In the genomic region with DNA sequence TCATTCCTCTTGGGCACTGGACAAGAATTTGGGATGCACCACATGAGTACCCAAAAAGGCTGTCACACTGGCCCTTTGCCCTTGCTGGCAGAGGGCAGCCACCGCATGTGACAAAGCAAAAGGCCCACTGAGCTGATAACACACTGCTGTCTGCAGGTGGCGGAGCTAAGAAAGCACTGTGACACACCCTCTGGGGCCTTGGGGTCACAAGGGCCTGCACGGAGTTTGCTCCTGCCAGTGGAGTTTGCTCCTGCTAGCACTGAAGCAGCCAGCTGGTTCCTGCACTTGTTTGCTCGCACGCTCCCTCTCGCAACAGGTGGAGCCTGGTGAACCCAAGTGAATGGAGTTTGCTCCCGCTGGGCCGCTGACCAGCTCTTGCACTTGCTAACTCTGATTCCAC, we compare ENCODE assay signal across 21 cellular contexts.
DNase-seq lines count a peak whose midpoint lies in the region; ATAC-seq, FAIRE-seq and TF ChIP-seq lines count a peak whose summit lies in the region.
"Had no signal": no experiment of that assay in that cellular context is flagged by ENCODE, and none has a peak within 500 bp of the region (broad histone marks: within the 10 kb centered on the region; RNA-seq: fewer than 3 reads in every experiment).

No MANE protein-coding gene starts in this region.

- no peak for TF ChIP-seq CTCF in HEK293 (tag by site-specific recombination; IDR thresholded peaks at IDR 0.05)
- TF ChIP-seq CTCF in liver (IDR thresholded peaks at IDR 0.05; ENCODE audit: low read depth, low read length, missing input control) = no peak

- H3K9me3 ChIP-seq in HEK293 (ENCODE audit: control insufficient read depth, insufficient read depth, low read depth, low read length) = no peaks in the 10 kb centered on the region
- H3K9me3 ChIP-seq in liver (ENCODE audit: control insufficient read depth in 4 of 4, low read length in 3 of 4) = no peaks in the 10 kb centered on the region
- H3K9me3 ChIP-seq in small intestine (ENCODE audit: control insufficient read depth, low read depth) = no peaks in the 10 kb centered on the region
- H3K9me3 ChIP-seq: A549; BLaER1 treated with 17β-estradiol and CSF1 and Interleukin-3, amounts not matched to agents 10 nM and 100 nM had no signal

- TF ChIP-seq RAD21 in liver (IDR thresholded peaks at IDR 0.05) = peak in 1 of 2 donors; percentile 44

- H3K4me3 ChIP-seq in HEK293 (ENCODE audit: low read depth, low read length) (no peak overlapping the region), liver (ENCODE audit: low read depth in 1 of 3, low read length in 3 of 3) (no peak overlapping the region), small intestine (ENCODE audit: low read depth in 1 of 2, low read length in 2 of 2) (no peak overlapping the region)
- H3K4me3 ChIP-seq: A549; BLaER1 treated with 17β-estradiol and CSF1 and Interleukin-3, amounts not matched to agents 10 nM and 100 nM; PC-9 had no signal

- no peaks in the 10 kb centered on the region for H3K27me3 ChIP-seq in liver (ENCODE audit: control insufficient read depth in 4 of 4, insufficient read depth in 4 of 4, low read length in 3 of 4)
- no peaks in the 10 kb centered on the region for H3K27me3 ChIP-seq in small intestine (ENCODE audit: control insufficient read depth in 2 of 2, insufficient read depth in 2 of 2, low read length in 2 of 2)
- H3K27me3 ChIP-seq: BLaER1 treated with 17β-estradiol and CSF1 and Interleukin-3, amounts not matched to agents 10 nM and 100 nM had no signal

- H3K27ac ChIP-seq in HEK293 (ENCODE audit: extremely low read depth, low read depth, low read length) = no peak overlapping the region
- H3K27ac ChIP-seq in liver (ENCODE audit: low read depth in 1 of 2, low read length in 2 of 2) = peak overlapping the region in 1 of 2 donors; percentile 47
- peak overlapping the region; percentile 18 to 33 for H3K27ac ChIP-seq in small intestine (ENCODE audit: low read depth in 1 of 2, low read length in 1 of 2)
- H3K27ac ChIP-seq: A549; BLaER1 treated with 17β-estradiol and CSF1 and Interleukin-3, amounts not matched to agents 10 nM and 100 nM; PC-9 had no signal

- ATAC-seq in GM18505 (IDR thresholded peaks at IDR 0.05; ENCODE audit: unreplicated experiment) = no peak

- peak; percentile 56 for DNase-seq in ecto neural progenitor cell (ENCODE audit: low spot score)
- DNase-seq in small intestine = peak; percentile 97
- no peak for DNase-seq in NCI-H2227 treated with DMSO at 0.1 percent for 48 hours (lab: John Stamatoyannopoulos, UW)
- DNase-seq in stimulated activated naive CD4-positive, alpha-beta T cell treated with Interleukin-2 at 50 U/mL for 16 hours (lab: John Stamatoyannopoulos, UW) = no peak
- DNase-seq in UCSD-AML1 (lab: John Stamatoyannopoulos, UW; ENCODE audit: unreplicated experiment) = no peak
- DNase-seq: DND-41, GOT3, KG1, NCI-H1048, NCI-H1436 treated with DMSO at 0.1 percent for 48 hours, NCI-H2029 treated with DMSO at 0.1 percent for 48 hours, NCI-H2171 treated with DMSO at 0.1 percent for 48 hours, NCI-H510A, NCI-H774, PC-9 had no signal

- no peak for TF ChIP-seq POLR2A in GM18505 (IDR thresholded peaks at IDR 0.05; ENCODE audit: borderline replicate concordance, extremely low read depth, insufficient read depth, insufficient read length)

- POLR2A ChIA-PET in HEK293 (lab: Yijun Ruan, JAX) = no interaction called here

- H3K36me3 ChIP-seq in HEK293 (ENCODE audit: control insufficient read depth in 2 of 2, insufficient read depth in 1 of 2, low read length in 2 of 2) = no peaks in the 10 kb centered on the region
- H3K36me3 ChIP-seq in liver (ENCODE audit: control insufficient read depth in 4 of 4, insufficient read depth in 3 of 4, low read depth in 1 of 4, low read length in 3 of 4) = no peaks in the 10 kb centered on the region
- H3K36me3 ChIP-seq in small intestine (ENCODE audit: control insufficient read depth in 2 of 2, insufficient read depth in 2 of 2, low read length in 2 of 2) = no peaks in the 10 kb centered on the region
- H3K36me3 ChIP-seq: BLaER1 treated with 17β-estradiol and CSF1 and Interleukin-3, amounts not matched to agents 10 nM and 100 nM had no signal

- H3K4me1 ChIP-seq in HEK293 (ENCODE audit: control insufficient read depth, insufficient read depth, low read length) (no peaks in the 10 kb centered on the region), liver (ENCODE audit: control insufficient read depth in 4 of 4, insufficient read depth in 4 of 4, low read length in 3 of 4) (peaks cover 6 to 24% (median 22%) of the 10 kb centered on the region in 4 donors), small intestine (ENCODE audit: control insufficient read depth in 2 of 2, insufficient read depth in 1 of 2, low read depth in 1 of 2, low read length in 1 of 2) (no peaks in the 10 kb centered on the region)
- H3K4me1 ChIP-seq: A549; BLaER1 treated with 17β-estradiol and CSF1 and Interleukin-3, amounts not matched to agents 10 nM and 100 nM had no signal

- WGBS in liver = 37% methylated on average over 8 of the region's 8 CpGs
- 22 to 71% (median 32%) methylated on average over 8 of the region's 8 CpGs for WGBS in small intestine, 3 donors

- CTCF ChIA-PET in HEK293 (lab: Yijun Ruan, JAX) = interaction anchor here (1.1 kb wide), 1 partner anchor 13 kb away, joined by 3 read pairs; no protein-coding TSS in a partner anchor

- FAIRE-seq in small intestine (lab: Jason Lieb, UNC) = no peak
- FAIRE-seq: A549, G401.6 had no signal

- H3K9ac ChIP-seq in liver (ENCODE audit: low read depth in 1 of 2, low read length in 2 of 2) = no peak overlapping the region
- H3K9ac ChIP-seq: BLaER1 treated with 17β-estradiol and CSF1 and Interleukin-3, amounts not matched to agents 10 nM and 100 nM had no signal

TF ChIP-seq in HEK293, 187 proteins besides CTCF, POLR2A, EP300 and RAD21:
- TF ChIP-seq TCF7L2 (IDR thresholded peaks at IDR 0.05; ENCODE audit: borderline replicate concordance, low read depth, low read length) = no peak
- peak; percentile 60 for TF ChIP-seq SCRT2 (tag by site-specific recombination; IDR thresholded peaks at IDR 0.05)

TF ChIP-seq in liver, 16 proteins besides CTCF, POLR2A, EP300 and RAD21 (continues in another document):
- TF ChIP-seq HNF4G (IDR thresholded peaks at IDR 0.05) (peak; percentile 86), ATF3 (IDR thresholded peaks at IDR 0.05) (no peak), NR2F2 (IDR thresholded peaks at IDR 0.05) (peak; percentile 50), YY1 (IDR thresholded peaks at IDR 0.05) (peak; percentile 57), SP1 (IDR thresholded peaks at IDR 0.05) (peak; percentile 95), TAF1 (conservative IDR thresholded peaks at IDR 0.05) (no peak), REST (IDR thresholded peaks at IDR 0.05) (peak; percentile 62), EGR1 (IDR thresholded peaks at IDR 0.05; ENCODE audit: low read depth in 2 of 2) (no peak), JUND (IDR thresholded peaks at IDR 0.05) (peak; percentile 54 to 74), FOXA1 (IDR thresholded peaks at IDR 0.05) (no peak), FOXA2 (IDR thresholded peaks at IDR 0.05) (no peak), RXRA (IDR thresholded peaks at IDR 0.05) (peak; percentile 92 to 95), GABPA (IDR thresholded peaks at IDR 0.05 in 1 of 2, conservative IDR thresholded peaks at IDR 0.05 in 1 of 2) (no peak)
- TF ChIP-seq, protein P1, sequence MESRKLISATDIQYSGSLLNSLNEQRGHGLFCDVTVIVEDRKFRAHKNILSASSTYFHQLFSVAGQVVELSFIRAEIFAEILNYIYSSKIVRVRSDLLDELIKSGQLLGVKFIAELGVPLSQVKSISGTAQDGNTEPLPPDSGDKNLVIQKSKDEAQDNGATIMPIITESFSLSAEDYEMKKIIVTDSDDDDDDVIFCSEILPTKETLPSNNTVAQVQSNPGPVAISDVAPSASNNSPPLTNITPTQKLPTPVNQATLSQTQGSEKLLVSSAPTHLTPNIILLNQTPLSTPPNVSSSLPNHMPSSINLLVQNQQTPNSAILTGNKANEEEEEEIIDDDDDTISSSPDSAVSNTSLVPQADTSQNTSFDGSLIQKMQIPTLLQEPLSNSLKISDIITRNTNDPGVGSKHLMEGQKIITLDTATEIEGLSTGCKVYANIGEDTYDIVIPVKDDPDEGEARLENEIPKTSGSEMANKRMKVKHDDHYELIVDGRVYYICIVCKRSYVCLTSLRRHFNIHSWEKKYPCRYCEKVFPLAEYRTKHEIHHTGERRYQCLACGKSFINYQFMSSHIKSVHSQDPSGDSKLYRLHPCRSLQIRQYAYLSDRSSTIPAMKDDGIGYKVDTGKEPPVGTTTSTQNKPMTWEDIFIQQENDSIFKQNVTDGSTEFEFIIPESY (IDR thresholded peaks at IDR 0.05) = peak; percentile 22
- TF ChIP-seq, protein P2, sequence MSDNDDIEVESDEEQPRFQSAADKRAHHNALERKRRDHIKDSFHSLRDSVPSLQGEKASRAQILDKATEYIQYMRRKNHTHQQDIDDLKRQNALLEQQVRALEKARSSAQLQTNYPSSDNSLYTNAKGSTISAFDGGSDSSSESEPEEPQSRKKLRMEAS (IDR thresholded peaks at IDR 0.05) = peak; percentile 78

Comparison
In these comparisons a context has a peak if more than half of its experiments do, and no peak if none do; other contexts are left out.
1. DNase-seq: peak in ecto neural progenitor cell (single experiment) and small intestine (single experiment); none in NCI-H2227 treated with DMSO at 0.1 percent for 48 hours (single experiment), stimulated activated naive CD4-positive, alpha-beta T cell treated with Interleukin-2 at 50 U/mL for 16 hours (single experiment) and UCSD-AML1 (single experiment).